1 cellular context compared by ENCODE assay signal in the genomic region with DNA sequence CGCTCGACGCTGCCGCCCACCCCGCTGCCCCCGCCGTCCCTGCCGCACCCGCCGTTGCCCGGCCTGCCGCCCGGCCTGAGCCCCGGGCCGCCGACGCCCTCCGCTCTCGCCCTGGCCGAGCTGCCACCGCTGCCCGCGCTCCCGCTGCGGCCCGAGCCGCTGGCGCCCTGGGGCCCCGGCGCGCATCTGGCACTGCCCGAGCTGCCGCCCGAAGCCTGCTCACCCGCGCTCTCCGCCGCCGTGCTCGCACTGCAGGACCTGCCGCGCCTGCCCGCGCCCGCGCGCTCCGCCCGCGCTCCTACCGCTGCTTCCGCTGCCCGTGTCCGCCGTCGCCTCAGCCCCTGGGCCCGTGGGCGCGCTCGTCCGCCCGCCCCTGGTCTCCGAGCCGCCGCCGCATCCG.
TF ChIP-seq lines count a peak whose summit lies in the region.

No MANE protein-coding gene starts in this region.

TF ChIP-seq in GM23338, 12 proteins besides CTCF, POLR2A, EP300 and RAD21 (continued from another document):
- no peak for TF ChIP-seq EZH2 (IDR thresholded peaks at IDR 0.05; ENCODE audit: low read depth, unreplicated experiment)
- TF ChIP-seq NANOG (IDR thresholded peaks at IDR 0.05; ENCODE audit: borderline replicate concordance), result no peak
- no peak for TF ChIP-seq POLR2AphosphoS5 (IDR thresholded peaks at IDR 0.05; ENCODE audit: low read depth)
- TF ChIP-seq, protein P1, sequence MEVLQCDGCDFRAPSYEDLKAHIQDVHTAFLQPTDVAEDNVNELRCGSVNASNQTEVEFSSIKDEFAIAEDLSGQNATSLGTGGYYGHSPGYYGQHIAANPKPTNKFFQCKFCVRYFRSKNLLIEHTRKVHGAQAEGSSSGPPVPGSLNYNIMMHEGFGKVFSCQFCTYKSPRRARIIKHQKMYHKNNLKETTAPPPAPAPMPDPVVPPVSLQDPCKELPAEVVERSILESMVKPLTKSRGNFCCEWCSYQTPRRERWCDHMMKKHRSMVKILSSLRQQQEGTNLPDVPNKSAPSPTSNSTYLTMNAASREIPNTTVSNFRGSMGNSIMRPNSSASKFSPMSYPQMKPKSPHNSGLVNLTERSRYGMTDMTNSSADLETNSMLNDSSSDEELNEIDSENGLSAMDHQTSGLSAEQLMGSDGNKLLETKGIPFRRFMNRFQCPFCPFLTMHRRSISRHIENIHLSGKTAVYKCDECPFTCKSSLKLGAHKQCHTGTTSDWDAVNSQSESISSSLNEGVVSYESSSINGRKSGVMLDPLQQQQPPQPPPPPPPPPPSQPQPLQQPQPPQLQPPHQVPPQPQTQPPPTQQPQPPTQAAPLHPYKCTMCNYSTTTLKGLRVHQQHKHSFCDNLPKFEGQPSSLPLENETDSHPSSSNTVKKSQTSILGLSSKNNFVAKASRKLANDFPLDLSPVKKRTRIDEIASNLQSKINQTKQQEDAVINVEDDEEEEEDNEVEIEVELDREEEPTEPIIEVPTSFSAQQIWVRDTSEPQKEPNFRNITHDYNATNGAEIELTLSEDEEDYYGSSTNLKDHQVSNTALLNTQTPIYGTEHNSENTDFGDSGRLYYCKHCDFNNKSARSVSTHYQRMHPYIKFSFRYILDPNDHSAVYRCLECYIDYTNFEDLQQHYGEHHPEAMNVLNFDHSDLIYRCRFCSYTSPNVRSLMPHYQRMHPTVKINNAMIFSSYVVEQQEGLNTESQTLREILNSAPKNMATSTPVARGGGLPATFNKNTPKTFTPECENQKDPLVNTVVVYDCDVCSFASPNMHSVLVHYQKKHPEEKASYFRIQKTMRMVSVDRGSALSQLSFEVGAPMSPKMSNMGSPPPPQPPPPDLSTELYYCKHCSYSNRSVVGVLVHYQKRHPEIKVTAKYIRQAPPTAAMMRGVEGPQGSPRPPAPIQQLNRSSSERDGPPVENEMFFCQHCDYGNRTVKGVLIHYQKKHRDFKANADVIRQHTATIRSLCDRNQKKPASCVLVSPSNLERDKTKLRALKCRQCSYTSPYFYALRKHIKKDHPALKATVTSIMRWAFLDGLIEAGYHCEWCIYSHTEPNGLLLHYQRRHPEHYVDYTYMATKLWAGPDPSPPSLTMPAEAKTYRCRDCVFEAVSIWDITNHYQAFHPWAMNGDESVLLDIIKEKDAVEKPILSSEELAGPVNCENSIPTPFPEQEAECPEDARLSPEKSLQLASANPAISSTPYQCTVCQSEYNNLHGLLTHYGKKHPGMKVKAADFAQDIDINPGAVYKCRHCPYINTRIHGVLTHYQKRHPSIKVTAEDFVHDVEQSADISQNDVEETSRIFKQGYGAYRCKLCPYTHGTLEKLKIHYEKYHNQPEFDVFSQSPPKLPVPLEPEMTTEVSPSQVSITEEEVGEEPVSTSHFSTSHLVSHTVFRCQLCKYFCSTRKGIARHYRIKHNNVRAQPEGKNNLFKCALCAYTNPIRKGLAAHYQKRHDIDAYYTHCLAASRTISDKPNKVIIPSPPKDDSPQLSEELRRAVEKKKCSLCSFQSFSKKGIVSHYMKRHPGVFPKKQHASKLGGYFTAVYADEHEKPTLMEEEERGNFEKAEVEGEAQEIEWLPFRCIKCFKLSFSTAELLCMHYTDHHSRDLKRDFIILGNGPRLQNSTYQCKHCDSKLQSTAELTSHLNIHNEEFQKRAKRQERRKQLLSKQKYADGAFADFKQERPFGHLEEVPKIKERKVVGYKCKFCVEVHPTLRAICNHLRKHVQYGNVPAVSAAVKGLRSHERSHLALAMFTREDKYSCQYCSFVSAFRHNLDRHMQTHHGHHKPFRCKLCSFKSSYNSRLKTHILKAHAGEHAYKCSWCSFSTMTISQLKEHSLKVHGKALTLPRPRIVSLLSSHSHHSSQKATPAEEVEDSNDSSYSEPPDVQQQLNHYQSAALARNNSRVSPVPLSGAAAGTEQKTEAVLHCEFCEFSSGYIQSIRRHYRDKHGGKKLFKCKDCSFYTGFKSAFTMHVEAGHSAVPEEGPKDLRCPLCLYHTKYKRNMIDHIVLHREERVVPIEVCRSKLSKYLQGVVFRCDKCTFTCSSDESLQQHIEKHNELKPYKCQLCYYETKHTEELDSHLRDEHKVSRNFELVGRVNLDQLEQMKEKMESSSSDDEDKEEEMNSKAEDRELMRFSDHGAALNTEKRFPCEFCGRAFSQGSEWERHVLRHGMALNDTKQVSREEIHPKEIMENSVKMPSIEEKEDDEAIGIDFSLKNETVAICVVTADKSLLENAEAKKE (CRISPR knock-in tag; IDR thresholded peaks at IDR 0.05), result no peak
